Comparison of ENCODE assay signal across 8 cellular contexts in the genomic region with DNA sequence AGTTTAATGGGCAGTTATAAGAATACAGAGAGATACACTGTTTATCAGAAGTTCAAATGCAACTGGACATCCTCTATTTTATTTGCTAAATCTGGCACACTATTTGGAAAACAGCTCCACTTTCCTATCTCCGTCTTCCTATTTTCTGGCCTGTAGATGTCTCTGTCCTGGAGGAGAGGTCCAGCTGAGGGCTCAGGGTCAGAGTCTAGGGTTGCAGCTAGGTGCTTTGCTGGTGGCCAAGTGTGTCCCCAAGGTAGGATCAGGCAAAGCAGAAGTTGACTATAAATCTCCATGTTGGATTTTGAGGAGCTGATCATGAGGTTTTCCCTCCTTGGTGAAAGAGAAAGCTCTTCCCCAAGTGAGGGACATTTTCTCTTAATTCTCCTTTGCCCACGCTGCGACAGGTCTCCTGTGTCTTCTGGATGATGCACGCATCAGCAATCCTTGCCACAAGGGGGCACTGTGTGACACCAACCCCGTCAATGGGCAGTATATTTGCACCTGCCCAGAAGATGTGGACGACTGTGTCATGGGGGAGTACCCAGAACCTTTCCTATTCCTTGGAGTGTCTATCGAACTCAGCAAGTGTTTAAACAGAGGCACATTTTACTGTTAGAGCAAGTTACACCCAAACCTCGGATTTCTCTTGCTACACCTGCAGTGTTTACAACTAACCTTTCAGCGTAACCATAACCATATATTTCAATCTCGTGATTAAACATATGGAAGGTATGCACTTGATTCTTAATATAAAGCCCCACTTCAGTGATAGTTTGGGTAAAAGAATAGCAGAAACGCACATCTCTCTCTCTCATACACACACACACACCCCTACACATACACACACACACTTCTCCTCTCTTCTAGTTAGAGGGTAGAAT. TPM values are rescaled to one million over a fixed set of nuclear protein-coding genes. Genes with fewer than 3 reads are reported as not detected.
A peak's percentile ranks its signal among the peaks of the same experiment; 100 is the strongest.
DNase-seq lines count a peak whose midpoint lies in the region; ATAC-seq and TF ChIP-seq lines count a peak whose summit lies in the region.

No MANE protein-coding gene starts in this region.

- H3K79me2 ChIP-seq in OCI-LY1 (ENCODE audit: insufficient read depth, low read length): no peaks in the 10 kb centered on the region

- H3K9me2 ChIP-seq in OCI-LY1 (ENCODE audit: low read depth, low read length): no peaks in the 10 kb centered on the region

- H4K20me1 ChIP-seq in OCI-LY1 (ENCODE audit: insufficient read depth, low read length): no peaks in the 10 kb centered on the region

- no peaks in the 10 kb centered on the region for H3F3A ChIP-seq in OCI-LY1 (ENCODE audit: insufficient read depth, low read length)

- H3K9me3 ChIP-seq in OCI-LY1 (ENCODE audit: low read length): peaks cover 10% of the 10 kb centered on the region

- H3K4me3 ChIP-seq in AG09309 (ENCODE audit: control insufficient read depth, low read depth, low read length): no peak overlapping the region
- H3K4me3 ChIP-seq in OCI-LY1 (ENCODE audit: low read depth, low read length, poor library complexity, severe bottlenecking): no peak overlapping the region
- H3K4me3 ChIP-seq in fibroblast of pulmonary artery (replicated peaks; ENCODE audit: low read depth, low read length): no peak overlapping the region

- H3K27ac Mint-ChIP-seq in progenitor cell of endocrine pancreas: no peak overlapping the region

- TF ChIP-seq CTCF in AG09309 (IDR thresholded peaks at IDR 0.05; ENCODE audit: control insufficient read depth, insufficient read depth, low read depth, low read length, missing control alignments) (peak; percentile 82), OCI-LY1 (IDR thresholded peaks at IDR 0.05; ENCODE audit: low read length) (peak; percentile 90), fibroblast of pulmonary artery (IDR thresholded peaks at IDR 0.05; ENCODE audit: low read length, missing control alignments) (peak; percentile 87), progenitor cell of endocrine pancreas (IDR thresholded peaks at IDR 0.05; ENCODE audit: unreplicated experiment) (peak; percentile 63)

- no peaks in the 10 kb centered on the region for H3K4me1 Mint-ChIP-seq in progenitor cell of endocrine pancreas (ENCODE audit: low read depth)

- H3K4me1 ChIP-seq in OCI-LY1 (ENCODE audit: insufficient read depth, low read length, severe bottlenecking): no peaks in the 10 kb centered on the region

- H3K36me3 Mint-ChIP-seq in progenitor cell of endocrine pancreas (ENCODE audit: insufficient read depth): peaks cover 5% of the 10 kb centered on the region

- H3K27me3 ChIP-seq in OCI-LY1 (ENCODE audit: insufficient read depth, low read length): no peaks in the 10 kb centered on the region

- peaks cover 7% of the 10 kb centered on the region for H3K9me3 Mint-ChIP-seq in progenitor cell of endocrine pancreas (ENCODE audit: low read depth)

- DNase-seq in AG09309 (ENCODE audit: low read depth) (no peak), activated T-cell treated with anti-CD3 and anti-CD28 coated beads for 48 hours (ENCODE audit: low read depth) (peak; percentile 51), fibroblast of pulmonary artery (ENCODE audit: low read depth) (peak; percentile 64), progenitor cell of endocrine pancreas (ENCODE audit: low spot score, unreplicated experiment) (peak; percentile 23), NCI-H2227 (lab: John Stamatoyannopoulos, UW; ENCODE audit: unreplicated experiment) (no peak), amniotic stem cell (lab: John Stamatoyannopoulos, UW) (no peak)

- H3K36me3 ChIP-seq in OCI-LY1 (ENCODE audit: insufficient read depth, low read length): no peaks in the 10 kb centered on the region; the same call in 1 of the 2 replicates

- no peak overlapping the region for H3K27ac ChIP-seq in OCI-LY1 (ENCODE audit: low read depth, low read length, poor library complexity, severe bottlenecking)

- no peak overlapping the region for H2AFZ ChIP-seq in OCI-LY1 (ENCODE audit: low read length)

- no peak overlapping the region for H3K4me2 ChIP-seq in OCI-LY1 (ENCODE audit: low read length)

- no peak overlapping the region for H3K9ac ChIP-seq in OCI-LY1 (ENCODE audit: low read length)

- H3K27me3 Mint-ChIP-seq in progenitor cell of endocrine pancreas: peaks cover 10% of the 10 kb centered on the region

- H3K4me3 Mint-ChIP-seq in progenitor cell of endocrine pancreas (ENCODE audit: low read depth): no peak overlapping the region

- ATAC-seq in GM18867 (IDR thresholded peaks at IDR 0.05; ENCODE audit: unreplicated experiment): peak; percentile 79

RNA-seq across cellular contexts. Expression of a gene that starts 10.2 kb away (rescaled TPM):
- total RNA-seq in progenitor cell of endocrine pancreas: not detected in 2 replicates

Comparison
In these comparisons a context has a peak if more than half of its experiments do, and no peak if none do; other contexts are left out.
1. DNase-seq: peak in activated T-cell treated with anti-CD3 and anti-CD28 coated beads for 48 hours (single experiment), fibroblast of pulmonary artery (single experiment) and progenitor cell of endocrine pancreas (single experiment); none in AG09309 (single experiment), NCI-H2227 (single experiment) and amniotic stem cell (single experiment).
2. Peak in every context shown above with its lines, with median percentiles within 50 percentile points of each other: CTCF ChIP-seq.